Comparison of ENCODE assay signal across 8 cellular contexts in genomic region chr7:103445228-103446020, GRCh38. TPM values are rescaled to one million over a fixed set of nuclear protein-coding genes. Genes with fewer than 3 reads are reported as not detected.
DNase-seq lines count a peak whose midpoint lies in the region; ATAC-seq, FAIRE-seq and TF ChIP-seq lines count a peak whose summit lies in the region.

No MANE protein-coding gene starts in this region.

- H3K9me2 ChIP-seq in DOHH2 (replicated peaks; ENCODE audit: control insufficient read depth, low read length) = no peaks in the 10 kb centered on the region

- H3K79me2 ChIP-seq in DOHH2 (ENCODE audit: control insufficient read depth, low read length) = no peaks in the 10 kb centered on the region

- peaks cover 95% of the 10 kb centered on the region for H3K27me3 Mint-ChIP-seq in mesothelial cell of epicardium (ENCODE audit: low read depth)

- no peak overlapping the region for H3K27ac ChIP-seq in DOHH2 (ENCODE audit: low read depth, low read length)

- H3K27ac Mint-ChIP-seq in mesothelial cell of epicardium = no peak overlapping the region

- ATAC-seq in GM18517 (IDR thresholded peaks at IDR 0.05; ENCODE audit: unreplicated experiment) (no peak), GM21529 (IDR thresholded peaks at IDR 0.05; ENCODE audit: unreplicated experiment) (no peak), GM18502 (IDR thresholded peaks at IDR 0.05; ENCODE audit: poor library complexity, unreplicated experiment) (no peak)

- no peak for FAIRE-seq in bronchial epithelial cell (lab: Jason Lieb, UNC)

- peak overlapping the region; percentile 47 for H3K4me2 ChIP-seq in DOHH2 (ENCODE audit: low read length)

- peak overlapping the region; percentile 43 for H3K4me3 ChIP-seq in DOHH2 (ENCODE audit: low read length)
- peak overlapping the region; percentile 27 for H3K4me3 ChIP-seq in bronchial epithelial cell (ENCODE audit: low read depth, low read length)

- peaks cover 5% of the 10 kb centered on the region for H3K4me1 Mint-ChIP-seq in mesothelial cell of epicardium

- no peaks in the 10 kb centered on the region for H4K20me1 ChIP-seq in DOHH2 (ENCODE audit: control insufficient read depth, insufficient read depth, low read depth, low read length)

- H3F3A ChIP-seq in DOHH2 (ENCODE audit: control insufficient read depth, insufficient read depth) = no peaks in the 10 kb centered on the region

- H3K27me3 ChIP-seq in DOHH2 (ENCODE audit: control insufficient read depth, low read length) = peaks cover 61% of the 10 kb centered on the region
- peaks cover 13% of the 10 kb centered on the region for H3K27me3 ChIP-seq in bronchial epithelial cell (ENCODE audit: control insufficient read depth, insufficient read depth, low read length)

- no peaks in the 10 kb centered on the region for H3K9me3 ChIP-seq in DOHH2 (ENCODE audit: control insufficient read depth, insufficient read depth, low read length)

- H3K9me3 Mint-ChIP-seq in mesothelial cell of epicardium = no peaks in the 10 kb centered on the region

- no peaks in the 10 kb centered on the region for H3K36me3 Mint-ChIP-seq in mesothelial cell of epicardium

- H3K4me3 Mint-ChIP-seq in mesothelial cell of epicardium = peak overlapping the region; percentile 60

- DNase-seq in HK-2 (ENCODE audit: unreplicated experiment) (peak; percentile 7), bronchial epithelial cell (ENCODE audit: low read depth) (no peak), mesothelial cell of epicardium (ENCODE audit: low spot score in 2 of 2, unreplicated experiment in 2 of 2) (no peak), GM19238 (ENCODE audit: insufficient read length, low spot score) (no peak)

- TF ChIP-seq CTCF in DOHH2 (IDR thresholded peaks at IDR 0.05; ENCODE audit: low read depth, low read length, poor library complexity, severe bottlenecking) (no peak), bronchial epithelial cell (IDR thresholded peaks at IDR 0.05; ENCODE audit: insufficient read depth, low read length, severe bottlenecking) (no peak), mesothelial cell of epicardium (IDR thresholded peaks at IDR 0.05; ENCODE audit: unreplicated experiment) (no peak)

- H3K36me3 ChIP-seq in DOHH2 (ENCODE audit: control insufficient read depth, low read length) (no peaks in the 10 kb centered on the region), bronchial epithelial cell (ENCODE audit: control insufficient read depth, insufficient read depth, low read length) (no peaks in the 10 kb centered on the region)

- peaks cover 15% of the 10 kb centered on the region for H3K4me1 ChIP-seq in DOHH2 (ENCODE audit: control insufficient read depth, low read length)

RNA-seq across cellular contexts. Expression of gene SLC26A5, which starts 0.6 kb away (rescaled TPM):
- total RNA-seq in bronchial epithelial cell (not detected in 2 replicates), mesothelial cell of epicardium (not detected in 3 replicates)
